In genomic region chr7:70006411-70006920, GRCh38 we compare ENCODE assay signal across 13 cellular contexts.
A peak's percentile ranks its signal among the peaks of the same experiment; 100 is the strongest.
DNase-seq lines count a peak whose midpoint lies in the region; ATAC-seq and TF ChIP-seq lines count a peak whose summit lies in the region.
"Had no signal": no experiment of that assay in that cellular context is flagged by ENCODE, and none has a peak within 500 bp of the region (broad histone marks: within the 10 kb centered on the region; RNA-seq: fewer than 3 reads in every experiment).

No MANE protein-coding gene starts in this region.

- no peak overlapping the region for H2BK12ac ChIP-seq in neuronal stem cell (ENCODE audit: low read length)

- no peak overlapping the region for H2BK15ac ChIP-seq in neuronal stem cell (ENCODE audit: low read length)

- H3K4me3 ChIP-seq in SK-N-SH (ENCODE audit: low read depth in 2 of 2, low read length in 1 of 2) (0 out of 4 replicates have a peak overlapping the region, but pooled peaks of 1 of the 2 experiments have one; percentile 3), neuronal stem cell (ENCODE audit: low read length in 2 of 2) (peak overlapping the region in 1 of 2 donors; percentile 29)
- H3K4me3 ChIP-seq: ovary, SK-N-MC had no signal

- 0 out of 2 replicates have a peak overlapping the region, but pooled peaks have one; percentile 6 for H2AFZ ChIP-seq in SK-N-SH (ENCODE audit: low read depth)
- H2AFZ ChIP-seq in neuronal stem cell (ENCODE audit: low read length) = peak overlapping the region; percentile 8

- no peaks in the 10 kb centered on the region for H3K79me2 ChIP-seq in SK-N-SH (ENCODE audit: insufficient read depth)

- H3K9ac ChIP-seq in SK-N-SH (no peak overlapping the region), neuronal stem cell (ENCODE audit: low read depth, low read length, poor library complexity) (no peak overlapping the region)

- H2AK5ac ChIP-seq in neuronal stem cell (ENCODE audit: low read depth, low read length) = no peak overlapping the region

- DNase-seq in NOMO-1 treated with DMSO at 0.1 percent for 48 hours (lab: John Stamatoyannopoulos, UW; ENCODE audit: unreplicated experiment) (peak; percentile 26), NOMO-1 treated with dmso at 0.1 percent for 144 hours (lab: John Stamatoyannopoulos, UW; ENCODE audit: unreplicated experiment) (no peak), SK-N-SH (no peak), neuronal stem cell (ENCODE audit: low spot score) (no peak)
- DNase-seq in activated T-cell treated with anti-CD3 and anti-CD28 coated beads, Interleukin-2, amount 50 U/mL, for 48 hours = no peak
- DNase-seq: activated naive CD4-positive, alpha-beta T cell treated with anti-CD3 and anti-CD28 coated beads, Interleukin-2, amount 10 ng/mL, durations not matched to agents 7 days and 5 days; left colon; NCI-H2227 treated with DMSO at 0.1 percent for 48 hours; ovary had no signal

- H4K20me1 ChIP-seq in SK-N-SH (ENCODE audit: insufficient read depth) = no peaks in the 10 kb centered on the region; the same call in 1 of the 2 replicates

- H3K79me1 ChIP-seq in neuronal stem cell (ENCODE audit: low read depth, low read length) = no peaks in the 10 kb centered on the region

- H2BK120ac ChIP-seq in neuronal stem cell (ENCODE audit: low read depth, low read length) = no peak overlapping the region

- no peak overlapping the region for H4K8ac ChIP-seq in neuronal stem cell (ENCODE audit: low read depth, low read length)

- TF ChIP-seq EP300 in SK-N-SH (IDR thresholded peaks at IDR 0.05; ENCODE audit: borderline replicate concordance in 1 of 2, low read depth in 1 of 2, low read length in 1 of 2) = peak; percentile 27 to 55; a peak in 2 of 4 replicates

- H4K91ac ChIP-seq in neuronal stem cell (ENCODE audit: low read depth, low read length, poor library complexity) = no peak overlapping the region

- H3K18ac ChIP-seq in neuronal stem cell (ENCODE audit: low read length) = no peak overlapping the region

- H3K27me3 ChIP-seq in SK-N-SH (ENCODE audit: insufficient read depth) (no peaks in the 10 kb centered on the region), neuronal stem cell (ENCODE audit: control insufficient read depth in 3 of 3, insufficient read depth in 3 of 3, low read depth in 1 of 3, low read length in 3 of 3) (no peaks in the 10 kb centered on the region)
- H3K27me3 ChIP-seq: ovary had no signal

- H3K9me3 ChIP-seq in SK-N-SH = no peaks in the 10 kb centered on the region
- no peaks in the 10 kb centered on the region for H3K9me3 ChIP-seq in neuronal stem cell (replicated peaks in 1 of 2; ENCODE audit: control insufficient read depth in 2 of 2, insufficient read depth in 1 of 2, low read depth in 1 of 2, low read length in 2 of 2)
- H3K9me3 ChIP-seq: ovary had no signal

- peaks cover 10 to 18% of the 10 kb centered on the region in 2 experiments; a peak in 3 of 4 replicates for H3K4me1 ChIP-seq in SK-N-SH (ENCODE audit: control insufficient read depth in 1 of 2, insufficient read depth in 2 of 2, low read depth in 1 of 2, low read length in 1 of 2)
- H3K4me1 ChIP-seq in neuronal stem cell (ENCODE audit: control insufficient read depth in 2 of 2, insufficient read depth in 1 of 2, low read depth in 1 of 2, low read length in 2 of 2) = peaks cover 3 to 18% of the 10 kb centered on the region in 2 donors

- POLR2A ChIA-PET in SK-N-SH (lab: Yijun Ruan, JAX) = interaction anchor here (0.7 kb wide), 2 partner anchors 28 to 100 kb away, joined by 3 read pairs; no protein-coding TSS in a partner anchor

- CTCF ChIA-PET in SK-N-SH (lab: Yijun Ruan, JAX) = interaction anchor here (0.6 to 1.4 kb wide), 4 partner anchors 19 to 295 kb away, joined by 3 read pairs; no protein-coding TSS in a partner anchor

- H3K14ac ChIP-seq in neuronal stem cell (ENCODE audit: low read length) = no peak overlapping the region

- no peak overlapping the region for H3K4ac ChIP-seq in neuronal stem cell (ENCODE audit: low read length)

- 31% methylated on average over 6 of the region's 6 CpGs for WGBS in SK-N-SH (ENCODE audit: low lambda C conversion rate)
- no CpG with 5 or more reads among the region's 6 CpGs for WGBS in neuronal stem cell (ENCODE audit: extremely low coverage in 2 of 2, insufficient read length in 2 of 2, insufficient replicate concordance in 1 of 2), 2 donors

- H3K23ac ChIP-seq in neuronal stem cell (ENCODE audit: low read depth, low read length, poor library complexity) = no peak overlapping the region

- H3K9me2 ChIP-seq in SK-N-SH = no peaks in the 10 kb centered on the region

- H2BK5ac ChIP-seq in neuronal stem cell (ENCODE audit: low read length) = no peak overlapping the region

- ATAC-seq in HG03432 (IDR thresholded peaks at IDR 0.05; ENCODE audit: unreplicated experiment) (peak; percentile 70), HG02870 (IDR thresholded peaks at IDR 0.05; ENCODE audit: unreplicated experiment) (no peak), HG03457 (IDR thresholded peaks at IDR 0.05; ENCODE audit: unreplicated experiment) (no peak)
- ATAC-seq: left colon had no signal

- peak overlapping the region; percentile 10 to 79; a peak in 3 of 4 replicates for H3K27ac ChIP-seq in SK-N-SH (ENCODE audit: low read depth in 2 of 2, low read length in 1 of 2)
- no peak overlapping the region for H3K27ac ChIP-seq in neuronal stem cell (replicated peaks; ENCODE audit: low read length)
- H3K27ac ChIP-seq: ovary, SK-N-MC had no signal

- no peaks in the 10 kb centered on the region for H3K36me3 ChIP-seq in SK-N-SH (replicated peaks in 1 of 2; ENCODE audit: control insufficient read depth in 1 of 2, insufficient read depth in 2 of 2, low read length in 1 of 2)
- no peaks in the 10 kb centered on the region for H3K36me3 ChIP-seq in neuronal stem cell (replicated peaks in 1 of 2; ENCODE audit: control insufficient read depth in 2 of 2, insufficient read depth in 2 of 2, low read length in 2 of 2)
- H3K36me3 ChIP-seq: ovary had no signal

- no peak for TF ChIP-seq CTCF in SK-N-SH (IDR thresholded peaks at IDR 0.05)

- H3K4me2 ChIP-seq in SK-N-SH = peak overlapping the region; percentile 21; the same call in 1 of the 2 replicates
- H3K4me2 ChIP-seq in neuronal stem cell (ENCODE audit: insufficient read depth, low read length, poor library complexity, severe bottlenecking) = no peak overlapping the region

- H3F3A ChIP-seq in SK-N-SH (replicated peaks; ENCODE audit: insufficient read depth) = peaks cover 16% of the 10 kb centered on the region

- TF ChIP-seq RAD21 in SK-N-SH (IDR thresholded peaks at IDR 0.05; ENCODE audit: low read length) = no peak

TF ChIP-seq in SK-N-SH, 30 proteins besides CTCF, POLR2A, EP300 and RAD21 (continues in another document):
- TF ChIP-seq CHD2 (IDR thresholded peaks at IDR 0.05; ENCODE audit: low read length, partially characterized antibody) = no peak
- no peak for TF ChIP-seq USF1 (IDR thresholded peaks at IDR 0.05; ENCODE audit: borderline replicate concordance, low read depth)
- no peak for TF ChIP-seq FOSL2 (IDR thresholded peaks at IDR 0.05; ENCODE audit: borderline replicate concordance, low read depth)
- 0 out of 2 replicates have a peak, but pooled peaks have one; percentile 29 for TF ChIP-seq FOXJ3 (CRISPR knock-in tag; IDR thresholded peaks at IDR 0.05)
- peak; percentile 17; the same call in 1 of the 2 replicates for TF ChIP-seq POLR2AphosphoS5 (IDR thresholded peaks at IDR 0.05; ENCODE audit: low read depth, low read length)
- no peak for TF ChIP-seq NFIC (IDR thresholded peaks at IDR 0.05; ENCODE audit: borderline replicate concordance)
- no peak for TF ChIP-seq USF2 (IDR thresholded peaks at IDR 0.05; ENCODE audit: borderline replicate concordance, low read depth, low read length)
- TF ChIP-seq NRF1 (IDR thresholded peaks at IDR 0.05; ENCODE audit: low read depth, low read length) = no peak
- no peak for TF ChIP-seq GABPA (IDR thresholded peaks at IDR 0.05; ENCODE audit: low read depth)
- TF ChIP-seq TAF1 (IDR thresholded peaks at IDR 0.05; ENCODE audit: borderline replicate concordance, low read depth, low read length) = no peak
- TF ChIP-seq ZBTB33 (IDR thresholded peaks at IDR 0.05; ENCODE audit: borderline replicate concordance, low read depth) = no peak
